Comparison of ENCODE assay signal across 8 cellular contexts in genomic region chr4:123477804-123478209, GRCh38.
DNase-seq lines count a peak whose midpoint lies in the region; TF ChIP-seq lines count a peak whose summit lies in the region.

No MANE protein-coding gene starts in this region.

- no peak overlapping the region for H3K9ac ChIP-seq in H9 (ENCODE audit: extremely low read depth, insufficient read length, low read length)

- H4K8ac ChIP-seq in H9 (replicated peaks; ENCODE audit: insufficient read length, low read depth, low read length), result no peak overlapping the region

- no peak overlapping the region for H2BK120ac ChIP-seq in H9 (ENCODE audit: low read depth, low read length, poor library complexity, severe bottlenecking)

- no peak overlapping the region for H3K14ac ChIP-seq in H9 (ENCODE audit: insufficient read depth, low read length)

- H3K79me1 ChIP-seq in H9 (ENCODE audit: insufficient read depth, low read depth, low read length, poor library complexity, severe bottlenecking), result no peaks in the 10 kb centered on the region

- H3K27ac Mint-ChIP-seq in H9, result no peak overlapping the region

- no peak for TF ChIP-seq POLR2A in ovary (IDR thresholded peaks at IDR 0.05)

- H3K27me3 ChIP-seq in ovary, result no peaks in the 10 kb centered on the region
- no peaks in the 10 kb centered on the region for H3K27me3 ChIP-seq in H9 (ENCODE audit: insufficient read depth, low read length)

- no peaks in the 10 kb centered on the region for H3K79me2 ChIP-seq in H9 (ENCODE audit: insufficient read depth, low read length)

- H3K23me2 ChIP-seq in H9 (ENCODE audit: insufficient read length, low read depth, low read length, poor library complexity, severe bottlenecking), result no peaks in the 10 kb centered on the region

- no peak overlapping the region for H2BK20ac ChIP-seq in H9 (ENCODE audit: low read depth, low read length, poor library complexity, severe bottlenecking)

- H4K91ac ChIP-seq in H9 (ENCODE audit: insufficient read length, low read depth, low read length), result no peak overlapping the region

- no peaks in the 10 kb centered on the region for H3K36me3 Mint-ChIP-seq in H9 (ENCODE audit: insufficient read depth in 1 of 3, low read depth in 3 of 3)

- H3K27ac ChIP-seq in VCaP (peak overlapping the region; percentile 77), ovary (no peak overlapping the region), H9 (ENCODE audit: insufficient read length, low read depth, low read length) (no peak overlapping the region)

- no peaks in the 10 kb centered on the region for H3K9me3 Mint-ChIP-seq in H9

- H3K27me3 Mint-ChIP-seq in H9 (ENCODE audit: low read depth), result no peaks in the 10 kb centered on the region

- intact Hi-C loops in ovary (cut with DNase I), result no loop called here

- no peak overlapping the region for H3K56ac ChIP-seq in H9 (ENCODE audit: insufficient read length, low read depth, low read length)

- TF ChIP-seq EP300 in ovary (IDR thresholded peaks at IDR 0.05), result no peak

- peaks cover 13 to 17% of the 10 kb centered on the region in 2 experiments for H3K4me1 Mint-ChIP-seq in H9

- no peak overlapping the region for H3K4me3 Mint-ChIP-seq in H9

- DNase-seq in AG09309 (ENCODE audit: low read depth) (peak; percentile 32), H4 (ENCODE audit: low spot score) (peak; percentile 26), fibroblast of gingiva (ENCODE audit: low read depth) (peak; percentile 75), GM20000 (ENCODE audit: low spot score) (no peak), ovary (no peak), H9 (no peak)
- DNase-seq in stimulated activated CD8-positive, alpha-beta memory T cell treated with anti-CD3 and anti-CD28 coated beads, Interleukin-7, amount 100 ng/mL, for 24 hours (ENCODE audit: low read depth), result peak; percentile 15

- H4K5ac ChIP-seq in H9 (ENCODE audit: insufficient read length, low read depth, low read length), result no peak overlapping the region

- H2AFZ ChIP-seq in H9 (ENCODE audit: low read length), result no peak overlapping the region

- H3K4ac ChIP-seq in H9 (ENCODE audit: low read depth, low read length), result no peak overlapping the region

- H3K4me2 ChIP-seq in H9 (ENCODE audit: insufficient read depth, insufficient read length, low read length), result no peak overlapping the region

- no peak overlapping the region for H2BK15ac ChIP-seq in H9 (ENCODE audit: low read depth, low read length)

- H3K9me3 ChIP-seq in ovary, result no peaks in the 10 kb centered on the region
- H3K9me3 ChIP-seq in H9 (ENCODE audit: control insufficient read depth, low read depth, low read length), result no peaks in the 10 kb centered on the region

- H2AK5ac ChIP-seq in H9 (ENCODE audit: insufficient read length, low read length), result no peak overlapping the region

- H2BK5ac ChIP-seq in H9 (ENCODE audit: insufficient read length, low read length), result no peak overlapping the region

- TF ChIP-seq CTCF in AG09309 (IDR thresholded peaks at IDR 0.05; ENCODE audit: control insufficient read depth, insufficient read depth, low read depth, low read length, missing control alignments), result no peak
- TF ChIP-seq CTCF in VCaP (conservative IDR thresholded peaks at IDR 0.05), result no peak
- TF ChIP-seq CTCF in GM20000 (IDR thresholded peaks at IDR 0.05; ENCODE audit: extremely low read depth, missing control alignments), result no peak
- TF ChIP-seq CTCF in ovary (IDR thresholded peaks at IDR 0.05), result no peak
- no peak for TF ChIP-seq CTCF in H9 (conservative IDR thresholded peaks at IDR 0.05)

- H3K4me3 ChIP-seq in AG09309 (ENCODE audit: control insufficient read depth, low read depth, low read length) (no peak overlapping the region), ovary (no peak overlapping the region)

- no peak overlapping the region for H3K18ac ChIP-seq in H9 (ENCODE audit: insufficient read length, low read depth, low read length)

- H3K36me3 ChIP-seq in ovary, result no peaks in the 10 kb centered on the region

- H2BK12ac ChIP-seq in H9 (ENCODE audit: insufficient read length, low read depth, low read length), result no peak overlapping the region

- no peaks in the 10 kb centered on the region for H4K20me1 ChIP-seq in H9 (ENCODE audit: control insufficient read depth, insufficient read depth, insufficient read length)

- H3T11ph ChIP-seq in H9 (ENCODE audit: low read length), result no peak overlapping the region

- no peak overlapping the region for H3K23ac ChIP-seq in H9 (ENCODE audit: insufficient read length, low read depth, low read length)

- 80 to 83% (median 80%) methylated on average over 8 of the region's 8 CpGs for WGBS in ovary, 3 donors
- no CpG with 5 or more reads among the region's 8 CpGs for WGBS in H9 (ENCODE audit: extremely low coverage, insufficient read length, low lambda C conversion rate)

- H3K4me1 ChIP-seq in ovary (ENCODE audit: insufficient read depth) (no peaks in the 10 kb centered on the region), H9 (ENCODE audit: insufficient read depth, low read length) (peaks cover 3% of the 10 kb centered on the region; the same call in 1 of the 2 replicates)

Comparison
In these comparisons a context has a peak if more than half of its experiments do, and no peak if none do; other contexts are left out.
1. DNase-seq: peak in AG09309 (single experiment), H4 (single experiment), fibroblast of gingiva (single experiment) and stimulated activated CD8-positive, alpha-beta memory T cell treated with anti-CD3 and anti-CD28 coated beads, Interleukin-7, amount 100 ng/mL, for 24 hours (single experiment); none in GM20000 (single experiment), ovary (0 of 5) and H9 (single experiment).